Comparison of ENCODE assay signal across 8 cellular contexts in genomic region chr2:127293758-127294562, GRCh38. TPM values are rescaled to one million over a fixed set of nuclear protein-coding genes. Genes with fewer than 3 reads are reported as not detected.
DNase-seq lines count a peak whose midpoint lies in the region; ATAC-seq and TF ChIP-seq lines count a peak whose summit lies in the region.

Gene ERCC3 (minus strand): TSS chr2:127294144. CDS start chr2:127294081, 63 bp downstream.

- CTCF ChIA-PET in Calu3 (lab: Charles Lee) (interaction anchor here (0.5 to 2.8 kb wide), 6 partner anchors 13 to 185 kb away, joined by 3 to 39 read pairs (median 4); no protein-coding TSS in a partner anchor), OCI-LY7 (lab: Charles Lee; ENCODE audit: unreplicated experiment) (interaction anchor here (0.6 kb wide), 1 partner anchor 779 kb away, joined by 3 read pairs; no protein-coding TSS in a partner anchor)

- no peaks in the 10 kb centered on the region for H3K9me2 ChIP-seq in OCI-LY7 (ENCODE audit: insufficient read depth, low read length)

- ATAC-seq in GM21367 (IDR thresholded peaks at IDR 0.05; ENCODE audit: unreplicated experiment): peak; percentile 99

- H3K9me3 ChIP-seq in OCI-LY7 (ENCODE audit: low read length) (no peaks in the 10 kb centered on the region), mononuclear cell (ENCODE audit: low read depth, low read length) (no peaks in the 10 kb centered on the region)

- peak within 1 kb of the TSS; percentile 76 for H3K4me2 ChIP-seq in OCI-LY7 (ENCODE audit: low read length)

- H3K4me1 Mint-ChIP-seq in Calu3 (ENCODE audit: low read depth, unreplicated experiment): peaks cover 18% of the 10 kb centered on the region

- H3K27ac ChIP-seq in OCI-LY7 (ENCODE audit: low read depth, low read length, poor library complexity, severe bottlenecking): peak within 1 kb of the TSS; percentile 50

- H3K27me3 ChIP-seq in mononuclear cell (ENCODE audit: insufficient read depth, low read length): no peaks in the 10 kb centered on the region

- peak within 1 kb of the TSS; percentile 84 for H3K4me3 Mint-ChIP-seq in Calu3 (ENCODE audit: low read depth, unreplicated experiment)

- no peaks in the 10 kb centered on the region for H4K20me1 ChIP-seq in OCI-LY7 (ENCODE audit: insufficient read depth, low read length)

- peaks cover 36% of the 10 kb centered on the region for H3K36me3 Mint-ChIP-seq in Calu3 (ENCODE audit: insufficient read depth, unreplicated experiment)

- H3K79me2 ChIP-seq in OCI-LY7 (ENCODE audit: insufficient read depth, low read depth, low read length): peaks cover 21% of the 10 kb centered on the region; the same call in 1 of the 2 replicates

- H3K9me3 Mint-ChIP-seq in Calu3 (ENCODE audit: low read depth, unreplicated experiment): no peaks in the 10 kb centered on the region

- H3K4me1 ChIP-seq in OCI-LY7 (ENCODE audit: insufficient read depth, low read length, poor library complexity, severe bottlenecking) (peaks cover 13% of the 10 kb centered on the region), mononuclear cell (ENCODE audit: insufficient read depth, low read length) (peaks cover 21% of the 10 kb centered on the region)

- no peaks in the 10 kb centered on the region for H3K27me3 Mint-ChIP-seq in Calu3 (ENCODE audit: unreplicated experiment)

- H3K27ac Mint-ChIP-seq in Calu3 (ENCODE audit: unreplicated experiment): peak within 1 kb of the TSS; percentile 83

- TF ChIP-seq CTCF in Calu3 (IDR thresholded peaks at IDR 0.05; ENCODE audit: unreplicated experiment) (no peak), OCI-LY7 (conservative IDR thresholded peaks at IDR 0.05; ENCODE audit: low read length) (no peak), epithelial cell of esophagus (IDR thresholded peaks at IDR 0.05; ENCODE audit: insufficient read depth, low read depth, low read length, missing control alignments) (no peak)

- POLR2A ChIA-PET in OCI-LY7 (lab: Charles Lee): interaction anchor here (0.5 to 3.1 kb wide), 10 partner anchors 11 to 1293 kb away, joined by 3 to 16 read pairs (median 3); partner anchors contain the start of gene IWS1

- peak within 1 kb of the TSS; percentile 87 for H3K4me3 ChIP-seq in OCI-LY7 (ENCODE audit: low read depth, low read length, poor library complexity, severe bottlenecking)
- peak within 1 kb of the TSS; percentile 85 for H3K4me3 ChIP-seq in epithelial cell of esophagus (ENCODE audit: low read length)
- H3K4me3 ChIP-seq in mononuclear cell (ENCODE audit: low read length): peak within 1 kb of the TSS; percentile 87

- DNase-seq in Calu3: peak; percentile 84
- peak; percentile 83 for DNase-seq in HT1080 (ENCODE audit: low read depth)
- peak; percentile 93 for DNase-seq in OCI-LY7 (ENCODE audit: low spot score)
- peak; percentile 64 for DNase-seq in activated T-cell treated with anti-CD3 and anti-CD28 coated beads for 1 hour (ENCODE audit: low read depth)
- peak; percentile 74 for DNase-seq in epithelial cell of esophagus (ENCODE audit: low read depth)
- peak; percentile 77 to 83 for DNase-seq in stimulated activated CD8-positive, alpha-beta memory T cell treated with anti-CD3 and anti-CD28 coated beads, Interleukin-2, amount 100 ng/mL, for 48 hours (ENCODE audit: low read depth in 2 of 2)

- intact Hi-C loops in Calu3 (cut with micrococcal nuclease; ENCODE audit: unreplicated experiment): loop anchor here (2.0 kb wide), 1 partner anchor 97 kb away; no protein-coding TSS in a partner anchor
- intact Hi-C loops in OCI-LY7 (cut with micrococcal nuclease; ENCODE audit: unreplicated experiment): no loop called here

- peak within 1 kb of the TSS; percentile 71 for H2AFZ ChIP-seq in OCI-LY7 (ENCODE audit: low read length)

- BruUV-seq in Calu3 (replicated peaks; lab: Mats Ljungman, UMichigan): no TSS peak
- BruUV-seq in OCI-LY7 (replicated peaks; lab: Mats Ljungman, UMichigan): no TSS peak

- H3K36me3 ChIP-seq in OCI-LY7 (ENCODE audit: insufficient read depth, low read length): peaks cover 38% of the 10 kb centered on the region

RNA-seq across cellular contexts. Expression of gene ERCC3, which starts in this region (rescaled TPM):
- 41.3 and 42.1 TPM in 2 replicates for total RNA-seq in Calu3 (2022)
- 39.1 and 46.0 TPM in 2 replicates for total RNA-seq in HT1080 (2014; rRNA removed; shearing (Covaris generic))
- 37.1 and 38.2 TPM in 2 replicates for polyA plus RNA-seq in HT1080 (2015; cell fraction: cytosol; rRNA removed)
- polyA plus RNA-seq in HT1080 (2015; cell fraction: nucleus; rRNA removed): 135 and 141 TPM in 2 replicates
- total RNA-seq in OCI-LY7 (2014; rRNA removed; shearing (Covaris generic)): 35.1 and 41.9 TPM in 2 replicates
- 58.3 and 58.4 TPM in 2 replicates for total RNA-seq in OCI-LY7 (2022)
- total RNA-seq in mononuclear cell: 45.3 TPM

Comparison
In these comparisons a context has a peak if more than half of its experiments do, and no peak if none do; other contexts are left out.
1. Peak in every context shown above with its lines: DNase-seq, ATAC-seq, H3K4me3 ChIP-seq and H3K27ac ChIP-seq.